ENCODE assay signal across 12 cellular contexts in genomic region chr10:5461914-5462840, GRCh38. TPM values are rescaled to one million over a fixed set of nuclear protein-coding genes. Genes with fewer than 3 reads are reported as not detected.
DNase-seq lines count a peak whose midpoint lies in the region; ATAC-seq and TF ChIP-seq lines count a peak whose summit lies in the region.
"Had no signal": no experiment of that assay in that cellular context is flagged by ENCODE, and none has a peak within 500 bp of the region (broad histone marks: within the 10 kb centered on the region; RNA-seq: fewer than 3 reads in every experiment).

No MANE protein-coding gene starts in this region.

- no peaks in the 10 kb centered on the region for H3K9me2 ChIP-seq in hepatocyte (replicated peaks; ENCODE audit: insufficient read depth)

- H3K27me3 Mint-ChIP-seq in stimulated activated naive B cell treated with anti-CD40 and anti-IgM and Interleukin-4, amounts not matched to agents 10 μg/mL and 1 μg/mL and 100 μg/mL, for 72 hours = peaks cover 5 to 7% of the 10 kb centered on the region in 2 donors
- H3K27me3 Mint-ChIP-seq in CD4-positive, alpha-beta memory T cell = peaks cover 0 to 3% of the 10 kb centered on the region in 2 donors
- H3K27me3 Mint-ChIP-seq: stimulated activated naive CD8-positive, alpha-beta T cell treated with anti-CD3 and anti-CD28 coated beads, Interleukin-15, amount 100 ng/mL, for 72 hours had no signal

- no peaks in the 10 kb centered on the region for H4K20me1 ChIP-seq in hepatocyte (ENCODE audit: insufficient read depth, poor library complexity, severe bottlenecking)

- WGBS in hepatocyte (ENCODE audit: low lambda C conversion rate, missing lambda C conversion rate) = 39% methylated on average over 17 of the region's 17 CpGs

- H3K27me3 ChIP-seq in brain microvascular endothelial cell (replicated peaks) (no peaks in the 10 kb centered on the region), hepatocyte (no peaks in the 10 kb centered on the region)
- no peaks in the 10 kb centered on the region for H3K27me3 ChIP-seq in CD4-positive, alpha-beta memory T cell (ENCODE audit: insufficient read depth, low read length)
- H3K27me3 ChIP-seq: body of pancreas, gastrocnemius medialis had no signal

- CTCF ChIA-PET in CD4-positive, alpha-beta memory T cell (lab: Charles Lee; ENCODE audit: partially characterized antibody) = interaction anchor here (0.8 to 2.3 kb wide), 3 partner anchors 159 to 161 kb away, joined by 3 to 10 read pairs (median 8); no protein-coding TSS in a partner anchor

- intact Hi-C loops in CD4-positive, alpha-beta memory T cell (cut with micrococcal nuclease) = no loop called here

- TF ChIP-seq POLR2A in NB4 (IDR thresholded peaks at IDR 0.05; ENCODE audit: extremely low read depth, insufficient read length) = no peak

- no peaks in the 10 kb centered on the region for H3K9me3 ChIP-seq in hepatocyte (ENCODE audit: low read depth)
- no peaks in the 10 kb centered on the region for H3K9me3 ChIP-seq in CD4-positive, alpha-beta memory T cell (ENCODE audit: control insufficient read depth in 1 of 2, low read length in 2 of 2)
- H3K9me3 ChIP-seq: body of pancreas, gastrocnemius medialis had no signal

- no peak overlapping the region for H2AFZ ChIP-seq in hepatocyte

- H3K27ac ChIP-seq in brain microvascular endothelial cell = peak overlapping the region; percentile 14
- peak overlapping the region; percentile 72 for H3K27ac ChIP-seq in hepatocyte
- H3K27ac ChIP-seq in CD4-positive, alpha-beta memory T cell (ENCODE audit: low read depth, low read length) = no peak overlapping the region
- H3K27ac ChIP-seq: body of pancreas, gastrocnemius medialis had no signal

- peaks cover 43% of the 10 kb centered on the region for H3K4me1 ChIP-seq in hepatocyte (ENCODE audit: insufficient read depth)
- H3K4me1 ChIP-seq in CD4-positive, alpha-beta memory T cell (ENCODE audit: insufficient read depth, low read length) = peaks cover 7% of the 10 kb centered on the region

- no peak overlapping the region for H3K4me3 Mint-ChIP-seq in stimulated activated naive B cell treated with anti-CD40 and anti-IgM and Interleukin-4, amounts not matched to agents 10 μg/mL and 1 μg/mL and 100 μg/mL, for 72 hours
- H3K4me3 Mint-ChIP-seq in CD4-positive, alpha-beta memory T cell = no peak overlapping the region
- H3K4me3 Mint-ChIP-seq: stimulated activated naive CD8-positive, alpha-beta T cell treated with anti-CD3 and anti-CD28 coated beads, Interleukin-15, amount 100 ng/mL, for 72 hours had no signal

- DNase-seq in NB4 (ENCODE audit: low read depth) = peak; percentile 61
- peak; percentile 48 for DNase-seq in brain microvascular endothelial cell
- DNase-seq in hepatocyte (ENCODE audit: low spot score) = no peak
- no peak for DNase-seq in stimulated activated naive B cell treated with anti-CD40 and anti-IgM and Interleukin-4, amounts not matched to agents 10 μg/mL and 1 μg/mL and 100 μg/mL, for 72 hours
- DNase-seq in CD4-positive, alpha-beta memory T cell = no peak
- DNase-seq in cortex of kidney (lab: John Stamatoyannopoulos, UW) = no peak
- no peak for DNase-seq in mucosa of gallbladder (ENCODE audit: low spot score)
- DNase-seq: body of pancreas; gastrocnemius medialis; stimulated activated naive CD8-positive, alpha-beta T cell treated with anti-CD3 and anti-CD28 coated beads, Interleukin-15, amount 100 ng/mL, for 72 hours had no signal

- H3K36me3 Mint-ChIP-seq in stimulated activated naive B cell treated with anti-CD40 and anti-IgM and Interleukin-4, amounts not matched to agents 10 μg/mL and 1 μg/mL and 100 μg/mL, for 72 hours = peaks cover 7 to 16% of the 10 kb centered on the region in 2 donors
- H3K36me3 Mint-ChIP-seq in CD4-positive, alpha-beta memory T cell = no peaks in the 10 kb centered on the region

- peaks cover 13 to 14% of the 10 kb centered on the region in 2 donors for H3K4me1 Mint-ChIP-seq in stimulated activated naive B cell treated with anti-CD40 and anti-IgM and Interleukin-4, amounts not matched to agents 10 μg/mL and 1 μg/mL and 100 μg/mL, for 72 hours
- H3K4me1 Mint-ChIP-seq in CD4-positive, alpha-beta memory T cell = peaks cover 4 to 7% (median 5%) of the 10 kb centered on the region in 4 donors

- TF ChIP-seq CTCF in NB4 (IDR thresholded peaks at IDR 0.05; ENCODE audit: low read depth, low read length) (no peak), brain microvascular endothelial cell (IDR thresholded peaks at IDR 0.05; ENCODE audit: low read depth, low read length, missing control alignments) (no peak), hepatocyte (IDR thresholded peaks at IDR 0.05; ENCODE audit: poor library complexity) (no peak)

- peak; percentile 49 to 68 for ATAC-seq in stimulated activated naive B cell treated with anti-CD40 and anti-IgM and Interleukin-4, amounts not matched to agents 10 μg/mL and 1 μg/mL and 100 μg/mL, for 72 hours (replicated peaks)
- ATAC-seq: body of pancreas; HCT116; Panc1; stimulated activated naive CD8-positive, alpha-beta T cell treated with anti-CD3 and anti-CD28 coated beads, Interleukin-15, amount 100 ng/mL, for 72 hours had no signal

- H3K9me3 Mint-ChIP-seq in stimulated activated naive B cell treated with anti-CD40 and anti-IgM and Interleukin-4, amounts not matched to agents 10 μg/mL and 1 μg/mL and 100 μg/mL, for 72 hours = no peaks in the 10 kb centered on the region
- no peaks in the 10 kb centered on the region for H3K9me3 Mint-ChIP-seq in CD4-positive, alpha-beta memory T cell
- H3K9me3 Mint-ChIP-seq: stimulated activated naive CD8-positive, alpha-beta T cell treated with anti-CD3 and anti-CD28 coated beads, Interleukin-15, amount 100 ng/mL, for 72 hours had no signal

- no peaks in the 10 kb centered on the region for H3K79me2 ChIP-seq in hepatocyte

- H3K4me3 ChIP-seq in NB4 (ENCODE audit: low read depth, low read length) = no peak overlapping the region
- no peak overlapping the region for H3K4me3 ChIP-seq in brain microvascular endothelial cell (ENCODE audit: low read depth, low read length)
- H3K4me3 ChIP-seq in hepatocyte = no peak overlapping the region
- H3K4me3 ChIP-seq in CD4-positive, alpha-beta memory T cell (ENCODE audit: low read length in 2 of 2) = no peak overlapping the region
- H3K4me3 ChIP-seq: body of pancreas, gastrocnemius medialis had no signal

- in situ Hi-C loops in brain microvascular endothelial cell (cut with HindIII; ENCODE audit: low pct_ligation_motif_present, low sequenced_read_pairs) = no loop called here

- peak overlapping the region; percentile 39 for H3K4me2 ChIP-seq in hepatocyte

- H3K27ac Mint-ChIP-seq in stimulated activated naive B cell treated with anti-CD40 and anti-IgM and Interleukin-4, amounts not matched to agents 10 μg/mL and 1 μg/mL and 100 μg/mL, for 72 hours = no peak overlapping the region
- H3K27ac Mint-ChIP-seq in CD4-positive, alpha-beta memory T cell = no peak overlapping the region
- H3K27ac Mint-ChIP-seq: stimulated activated naive CD8-positive, alpha-beta T cell treated with anti-CD3 and anti-CD28 coated beads, Interleukin-15, amount 100 ng/mL, for 72 hours had no signal

- POLR2A ChIA-PET in CD4-positive, alpha-beta memory T cell (lab: Charles Lee; ENCODE audit: partially characterized antibody) = no interaction called here

- H3K36me3 ChIP-seq in brain microvascular endothelial cell (replicated peaks) (peaks cover 14% of the 10 kb centered on the region), hepatocyte (replicated peaks; ENCODE audit: insufficient read depth, low read depth) (no peaks in the 10 kb centered on the region)
- H3K36me3 ChIP-seq in CD4-positive, alpha-beta memory T cell (ENCODE audit: insufficient read depth, low read length) = no peaks in the 10 kb centered on the region

RNA-seq across cellular contexts. Expression of gene CALML5, which starts 37.2 kb away (rescaled TPM):
- total RNA-seq in hepatocyte (not detected in 2 replicates), mucosa of gallbladder (not detected)
- polyA plus RNA-seq in hepatocyte = not detected in 2 replicates
- not detected for total RNA-seq in CD4-positive, alpha-beta memory T cell
- not detected for polyA plus RNA-seq in CD4-positive, alpha-beta memory T cell
- total RNA-seq: body of pancreas, gastrocnemius medialis had no signal

RNA-seq across cellular contexts. Expression of gene NET1, which starts 49.8 kb away (rescaled TPM):
- total RNA-seq in hepatocyte (96.4 and 99.8 TPM in 2 replicates), mucosa of gallbladder (85.8 TPM)
- polyA plus RNA-seq in hepatocyte = 62.5 and 67.7 TPM in 2 replicates
- 10 to 100 TPM; 14.0 to 16.4 TPM for total RNA-seq in CD4-positive, alpha-beta memory T cell
- polyA plus RNA-seq in CD4-positive, alpha-beta memory T cell = 1 to 10 TPM; 5.4 to 7.0 TPM

RNA-seq across cellular contexts. Expression of gene TUBAL3, which starts 57.5 kb away (rescaled TPM):
- total RNA-seq in hepatocyte (1.0 and 1.7 TPM in 2 replicates), mucosa of gallbladder (0.49 TPM)
- 0.58 TPM in 1 of 2 replicates, not detected in the other for polyA plus RNA-seq in hepatocyte
- not detected for total RNA-seq in CD4-positive, alpha-beta memory T cell
- polyA plus RNA-seq in CD4-positive, alpha-beta memory T cell = not detected
- total RNA-seq: body of pancreas had no signal

Comparison
In these comparisons a context has a peak if more than half of its experiments do, and no peak if none do; other contexts are left out.
1. DNase-seq: peak in NB4 (single experiment) and brain microvascular endothelial cell (single experiment); none in hepatocyte (single experiment), stimulated activated naive B cell treated with anti-CD40 and anti-IgM and Interleukin-4, amounts not matched to agents 10 μg/mL and 1 μg/mL and 100 μg/mL, for 72 hours (single experiment), CD4-positive, alpha-beta memory T cell (0 of 5), cortex of kidney (single experiment) and mucosa of gallbladder (single experiment).